ENCODE assay signal across 26 cellular contexts in the genomic region with DNA sequence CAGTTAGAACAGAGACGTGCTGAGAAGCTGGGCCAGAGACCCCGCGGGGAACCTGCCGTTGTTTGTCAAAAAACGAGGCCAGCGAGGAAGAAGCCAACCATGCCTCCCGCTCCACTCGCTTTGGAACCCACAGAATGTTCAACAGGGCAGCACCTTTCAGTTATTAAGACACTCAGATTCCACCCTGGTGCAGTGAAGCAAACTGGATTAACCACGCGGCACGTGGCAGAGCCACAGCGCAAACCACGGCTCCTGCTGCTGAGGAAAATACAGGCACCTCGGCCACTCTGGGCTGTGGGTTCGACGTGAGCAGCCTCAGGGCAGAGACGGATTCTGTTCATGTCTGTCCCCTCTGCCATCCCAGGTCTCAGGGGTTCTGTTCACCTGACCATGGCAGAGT. TPM values are rescaled to one million over a fixed set of nuclear protein-coding genes. Genes with fewer than 3 reads are reported as not detected.
"Had no signal": no experiment of that assay in that cellular context is flagged by ENCODE, and none has a peak within 500 bp of the region (broad histone marks: within the 10 kb centered on the region; RNA-seq: fewer than 3 reads in every experiment).

No MANE protein-coding gene starts in this region.

- ATAC-seq: activated CD8-positive, alpha-beta memory T cell treated with anti-CD3 and anti-CD28 coated beads, Interleukin-2, amount 10 ng/mL, durations not matched to agents 7 days and 5 days; activated naive CD4-positive, alpha-beta T cell treated with anti-CD3 and anti-CD28 coated beads, Interleukin-2, amount 50 U/mL, for 72 hours; activated naive CD8-positive, alpha-beta T cell treated with anti-CD3 and anti-CD28 coated beads, Interleukin-2, amount 50 U/mL, for 24 hours; activated T-cell treated with anti-CD3 and anti-CD28 coated beads, Interleukin-2, amount 50 U/mL, for 4 hours; body of pancreas; PC-3; T-cell had no signal

- DNase-seq: activated B cell treated with CpG ODN at 0.5 μM for 24 hours; activated CD4-positive, alpha-beta T cell treated with anti-CD3 and anti-CD28 coated beads for 1 hour; activated CD4-positive, alpha-beta T cell treated with anti-CD3 and anti-CD28 coated beads, Interleukin-2, amount 10 ng/mL, durations not matched to agents 24 days and 14 days; activated CD4-positive, alpha-beta T cell treated with anti-CD3 and anti-CD28 coated beads, Interleukin-2, amount 50 U/mL, for 48 hours; activated CD8-positive, alpha-beta memory T cell treated with anti-CD3 and anti-CD28 coated beads, Interleukin-2, amount 10 ng/mL, durations not matched to agents 7 days and 5 days; activated effector memory CD4-positive, alpha-beta T cell treated with anti-CD3 and anti-CD28 coated beads, Interleukin-2, amount 50 U/mL, for 16 hours; activated naive CD4-positive, alpha-beta T cell treated with Interleukin-2 at 50 U/mL for 16 hours; activated naive CD8-positive, alpha-beta T cell treated with anti-CD3 and anti-CD28 coated beads, Interleukin-2, amount 50 U/mL, for 24 hours; activated T-cell treated with anti-CD3 and anti-CD28 coated beads, Interleukin-2, amount 50 U/mL, for 4 hours; amniotic stem cell; body of pancreas; central memory CD4-positive, alpha-beta T cell; MG63; NCI-H1105; NCI-H1436 treated with DMSO at 0.1 percent for 48 hours; NCI-H187; NCI-H2081; PC-3; T-cell; T-helper 2 cell; T1000 had no signal

- H3K4me3 ChIP-seq: ascending aorta, body of pancreas, MG63, SK-N-MC had no signal

- H3K27me3 ChIP-seq: ascending aorta, body of pancreas, MG63 had no signal

- H3K27ac Mint-ChIP-seq: activated B cell treated with CpG ODN at 0.5 μM for 24 hours; activated CD4-positive, alpha-beta T cell treated with anti-CD3 and anti-CD28 coated beads, Interleukin-2, amount 10 ng/mL, durations not matched to agents 24 days and 14 days; activated CD8-positive, alpha-beta memory T cell treated with anti-CD3 and anti-CD28 coated beads, Interleukin-2, amount 10 ng/mL, durations not matched to agents 7 days and 5 days; activated naive CD4-positive, alpha-beta T cell treated with anti-CD3 and anti-CD28 coated beads, Interleukin-2, amount 50 U/mL, for 72 hours; activated naive CD8-positive, alpha-beta T cell treated with anti-CD3 and anti-CD28 coated beads, Interleukin-2, amount 50 U/mL, for 24 hours; T-cell had no signal

- FAIRE-seq: bronchial epithelial cell, TTC549 had no signal

- H3K9me3 Mint-ChIP-seq: activated B cell treated with CpG ODN at 0.5 μM for 24 hours; activated CD4-positive, alpha-beta T cell treated with anti-CD3 and anti-CD28 coated beads, Interleukin-2, amount 10 ng/mL, durations not matched to agents 24 days and 14 days; activated naive CD4-positive, alpha-beta T cell treated with anti-CD3 and anti-CD28 coated beads, Interleukin-2, amount 50 U/mL, for 72 hours; activated naive CD8-positive, alpha-beta T cell treated with anti-CD3 and anti-CD28 coated beads, Interleukin-2, amount 50 U/mL, for 24 hours; activated T-cell treated with anti-CD3 and anti-CD28 coated beads, Interleukin-2, amount 50 U/mL, for 4 hours; T-cell had no signal

- H3K4me1 ChIP-seq: ascending aorta, body of pancreas had no signal

- H3K4me1 Mint-ChIP-seq: activated B cell treated with CpG ODN at 0.5 μM for 24 hours; activated CD4-positive, alpha-beta T cell treated with anti-CD3 and anti-CD28 coated beads, Interleukin-2, amount 10 ng/mL, durations not matched to agents 24 days and 14 days; activated CD8-positive, alpha-beta memory T cell treated with anti-CD3 and anti-CD28 coated beads, Interleukin-2, amount 10 ng/mL, durations not matched to agents 7 days and 5 days; activated naive CD8-positive, alpha-beta T cell treated with anti-CD3 and anti-CD28 coated beads, Interleukin-2, amount 50 U/mL, for 24 hours; T-cell had no signal

- H3K36me3 Mint-ChIP-seq: activated CD8-positive, alpha-beta memory T cell treated with anti-CD3 and anti-CD28 coated beads, Interleukin-2, amount 10 ng/mL, durations not matched to agents 7 days and 5 days; activated naive CD4-positive, alpha-beta T cell treated with anti-CD3 and anti-CD28 coated beads, Interleukin-2, amount 50 U/mL, for 72 hours; T-cell had no signal

- H3K4me3 Mint-ChIP-seq: activated B cell treated with CpG ODN at 0.5 μM for 24 hours; activated CD4-positive, alpha-beta T cell treated with anti-CD3 and anti-CD28 coated beads, Interleukin-2, amount 10 ng/mL, durations not matched to agents 24 days and 14 days; activated CD8-positive, alpha-beta memory T cell treated with anti-CD3 and anti-CD28 coated beads, Interleukin-2, amount 10 ng/mL, durations not matched to agents 7 days and 5 days; activated naive CD8-positive, alpha-beta T cell treated with anti-CD3 and anti-CD28 coated beads, Interleukin-2, amount 50 U/mL, for 24 hours; activated T-cell treated with anti-CD3 and anti-CD28 coated beads, Interleukin-2, amount 50 U/mL, for 4 hours; T-cell had no signal

- H3K27ac ChIP-seq: ascending aorta, body of pancreas, SK-N-MC had no signal

- H3K36me3 ChIP-seq: ascending aorta, MG63 had no signal

- H3K9me3 ChIP-seq: ascending aorta, body of pancreas, MG63 had no signal

RNA-seq across cellular contexts. Expression of a gene that starts 24.4 kb away (rescaled TPM):
- total RNA-seq: activated B cell treated with CpG ODN at 0.5 μM for 24 hours; activated CD4-positive, alpha-beta T cell treated with anti-CD3 and anti-CD28 coated beads, Interleukin-2, amount 10 ng/mL, durations not matched to agents 24 days and 14 days; activated CD8-positive, alpha-beta memory T cell treated with anti-CD3 and anti-CD28 coated beads, Interleukin-2, amount 10 ng/mL, durations not matched to agents 7 days and 5 days; activated T-cell treated with anti-CD3 and anti-CD28 coated beads, Interleukin-2, amount 50 U/mL, for 4 hours; ascending aorta; body of pancreas; bronchial epithelial cell; PC-3 had no signal

RNA-seq across cellular contexts. Expression of a gene that starts 32.8 kb away (rescaled TPM):
- total RNA-seq: activated B cell treated with CpG ODN at 0.5 μM for 24 hours; activated CD4-positive, alpha-beta T cell treated with anti-CD3 and anti-CD28 coated beads, Interleukin-2, amount 10 ng/mL, durations not matched to agents 24 days and 14 days; activated CD8-positive, alpha-beta memory T cell treated with anti-CD3 and anti-CD28 coated beads, Interleukin-2, amount 10 ng/mL, durations not matched to agents 7 days and 5 days; activated naive CD4-positive, alpha-beta T cell treated with anti-CD3 and anti-CD28 coated beads, Interleukin-2, amount 50 U/mL, for 72 hours; activated T-cell treated with anti-CD3 and anti-CD28 coated beads, Interleukin-2, amount 50 U/mL, for 4 hours; bronchial epithelial cell; PC-3; T-cell had no signal

RNA-seq across cellular contexts. Expression of a gene that starts 56.7 kb away (rescaled TPM):
- total RNA-seq: activated B cell treated with CpG ODN at 0.5 μM for 24 hours; activated CD4-positive, alpha-beta T cell treated with anti-CD3 and anti-CD28 coated beads, Interleukin-2, amount 10 ng/mL, durations not matched to agents 24 days and 14 days; activated CD8-positive, alpha-beta memory T cell treated with anti-CD3 and anti-CD28 coated beads, Interleukin-2, amount 10 ng/mL, durations not matched to agents 7 days and 5 days; activated naive CD4-positive, alpha-beta T cell treated with anti-CD3 and anti-CD28 coated beads, Interleukin-2, amount 50 U/mL, for 72 hours; activated T-cell treated with anti-CD3 and anti-CD28 coated beads, Interleukin-2, amount 50 U/mL, for 4 hours; ascending aorta; PC-3; T-cell had no signal
